Comparison of ENCODE assay signal across 9 cellular contexts in genomic region chr9:111839387-111839786, GRCh38. TPM values are rescaled to one million over a fixed set of nuclear protein-coding genes. Genes with fewer than 3 reads are reported as not detected.
DNase-seq lines count a peak whose midpoint lies in the region; ATAC-seq, FAIRE-seq and TF ChIP-seq lines count a peak whose summit lies in the region.
"Had no signal": no experiment of that assay in that cellular context is flagged by ENCODE, and none has a peak within 500 bp of the region (broad histone marks: within the 10 kb centered on the region; RNA-seq: fewer than 3 reads in every experiment).

No MANE protein-coding gene starts in this region.

- H3K9me3 ChIP-seq in A549 (no peaks in the 10 kb centered on the region), esophagus (ENCODE audit: control insufficient read depth in 2 of 2, insufficient read depth in 1 of 2, low read depth in 1 of 2, low read length in 1 of 2) (no peaks in the 10 kb centered on the region)

- 0 out of 6 replicates have a peak overlapping the region, but pooled peaks of 1 of the 2 experiments have one; percentile 13 for H3K27ac ChIP-seq in A549
- H3K27ac ChIP-seq in esophagus (ENCODE audit: low read depth in 2 of 2, low read length in 1 of 2): peak overlapping the region; percentile 21 to 85
- H3K27ac ChIP-seq: SK-N-MC had no signal

- no peak for TF ChIP-seq EP300 in A549 (IDR thresholded peaks at IDR 0.05)

- 0 out of 3 replicates have a peak overlapping the region, but pooled peaks have one; percentile 5 for H3K4me2 ChIP-seq in A549

- TF ChIP-seq RAD21 in A549 (conservative IDR thresholded peaks at IDR 0.05 in 1 of 2, IDR thresholded peaks at IDR 0.05 in 1 of 2): no peak

- H3K4me3 ChIP-seq in A549: no peak overlapping the region
- H3K4me3 ChIP-seq in esophagus (ENCODE audit: low read depth in 1 of 2, low read length in 2 of 2): no peak overlapping the region
- H3K4me3 ChIP-seq: SK-N-MC had no signal

- no peaks in the 10 kb centered on the region for H3K27me3 ChIP-seq in esophagus (ENCODE audit: control insufficient read depth in 1 of 2, insufficient read depth in 2 of 2, low read length in 2 of 2)

- 82% methylated on average over 6 of the region's 6 CpGs for WGBS in A549 (ENCODE audit: missing lambda C conversion rate)
- 55 to 67% methylated on average over 6 of the region's 6 CpGs for WGBS in esophagus, 2 donors

- FAIRE-seq in A549 (lab: Jason Lieb, UNC): no peak

- ATAC-seq in A549 (no peak), GM18520 (IDR thresholded peaks at IDR 0.05; ENCODE audit: unreplicated experiment) (peak; percentile 77), HG03175 (IDR thresholded peaks at IDR 0.05; ENCODE audit: unreplicated experiment) (peak; percentile 64), GM21825 (IDR thresholded peaks at IDR 0.05; ENCODE audit: unreplicated experiment) (no peak), HG03139 (IDR thresholded peaks at IDR 0.05; ENCODE audit: unreplicated experiment) (no peak)

- H3K4me1 ChIP-seq in A549: peaks cover 12% of the 10 kb centered on the region; the same call in 2 of the 3 replicates
- H3K4me1 ChIP-seq in esophagus (ENCODE audit: control insufficient read depth in 2 of 2, insufficient read depth in 2 of 2, low read length in 1 of 2): peaks cover 0 to 5% of the 10 kb centered on the region in 2 donors

- DNase-seq in A549 (ENCODE audit: low read depth in 1 of 2, low spot score in 1 of 2) (no peak), NCI-H446 (lab: John Stamatoyannopoulos, UW) (no peak), anterior cingulate cortex (lab: John Stamatoyannopoulos, UW) (no peak)

- POLR2A ChIA-PET in A549 (lab: Yijun Ruan, JAX): no interaction called here

- TF ChIP-seq POLR2A in A549 (IDR thresholded peaks at IDR 0.05; ENCODE audit: low read length): no peak

- TF ChIP-seq CTCF in A549 (IDR thresholded peaks at IDR 0.05): no peak

- H3K36me3 ChIP-seq in esophagus (ENCODE audit: control insufficient read depth in 2 of 2, insufficient read depth in 2 of 2, low read length in 1 of 2): no peaks in the 10 kb centered on the region

- CTCF ChIA-PET in A549 (lab: Yijun Ruan, JAX): no interaction called here

TF ChIP-seq in A549, 52 proteins besides CTCF, POLR2A, EP300 and RAD21:
- peak in 1 of 2 experiments; percentile 47; a peak in 2 of 4 replicates for TF ChIP-seq CEBPB (IDR thresholded peaks at IDR 0.05)
- no peak for TF ChIP-seq RFX5 (IDR thresholded peaks at IDR 0.05)
- TF ChIP-seq HOXB13 (CRISPR knock-in tag; IDR thresholded peaks at IDR 0.05; ENCODE audit: low read depth): no peak
TF ChIP-seq in A549: peak in this region for 1.

RNA-seq across cellular contexts. Expression of gene SHOC1, which starts 44.6 kb away (rescaled TPM):
- polyA plus RNA-seq in A549 (2011; rRNA removed) (not detected in 2 replicates), A549 (2017; fragmentation: RNase III; extraction: RNeasy Plus Mini Kit Qiagen cat#74134 plus additional on column Dnase treatment) (not detected in 3 replicates), esophagus (under 1 TPM; 0.06 to 0.18 TPM)
- polyA plus RNA-seq in A549 (2012; cell fraction: cytosol; rRNA removed): not detected in 2 replicates
- polyA plus RNA-seq in A549 (2012; cell fraction: nucleus; rRNA removed): not detected in 2 replicates
- polyA minus RNA-seq in A549 (2011; rRNA and poly(A)+ RNA removed): not detected in 2 replicates

RNA-seq across cellular contexts. Expression of gene UGCG, which starts 57.2 kb away (rescaled TPM):
- 16.7 and 25.9 TPM in 2 replicates for polyA plus RNA-seq in A549 (2011; rRNA removed)
- polyA plus RNA-seq in A549 (2012; cell fraction: cytosol; rRNA removed): 7.8 and 9.5 TPM in 2 replicates
- 7.4 and 10.6 TPM in 2 replicates for polyA plus RNA-seq in A549 (2012; cell fraction: nucleus; rRNA removed)
- polyA plus RNA-seq in A549 (2017; fragmentation: RNase III; extraction: RNeasy Plus Mini Kit Qiagen cat#74134 plus additional on column Dnase treatment): 10.5 to 12.1 TPM (median 11.6 TPM) in 3 replicates
- 14.5 and 17.2 TPM in 2 replicates for polyA minus RNA-seq in A549 (2011; rRNA and poly(A)+ RNA removed)
- 10 to 100 TPM; 26.7 to 37.7 TPM for polyA plus RNA-seq in esophagus

Comparison
In these comparisons a context has a peak if more than half of its experiments do, and no peak if none do; other contexts are left out.
1. ATAC-seq: peak in GM18520 (single experiment) and HG03175 (single experiment); none in A549 (0 of 2), GM21825 (single experiment) and HG03139 (single experiment).